35 cellular contexts compared by ENCODE assay signal in genomic region chr10:7350541-7351195, GRCh38.
"Had no signal": no experiment of that assay in that cellular context is flagged by ENCODE, and none has a peak within 500 bp of the region (broad histone marks: within the 10 kb centered on the region; RNA-seq: fewer than 3 reads in every experiment).

No MANE protein-coding gene starts in this region.

- DNase-seq: activated B cell treated with CpG ODN at 0.5 μM for 24 hours; activated CD4-positive, alpha-beta memory T cell treated with anti-CD3 and anti-CD28 coated beads for 36 hours; activated CD4-positive, alpha-beta T cell treated with anti-CD3 and anti-CD28 coated beads for 4 hours; activated CD4-positive, alpha-beta T cell treated with anti-CD3 and anti-CD28 coated beads, Interleukin-2, amount 10 ng/mL, durations not matched to agents 24 days and 14 days; activated CD4-positive, alpha-beta T cell treated with anti-CD3 and anti-CD28 coated beads, Interleukin-2, amount 50 U/mL, for 1 hour; activated CD4-positive, alpha-beta T cell treated with anti-CD3 and anti-CD28 coated beads, Interleukin-2, amount 50 U/mL, for 4 hours; activated CD4-positive, CD25-positive, alpha-beta regulatory T cell treated with anti-CD3 and anti-CD28 coated beads, Interleukin-2, amount 50 U/mL, for 72 hours; activated CD8-positive, alpha-beta memory T cell treated with anti-CD3 and anti-CD28 coated beads, Interleukin-2, amount 50 U/mL, for 4 hours; activated CD8-positive, alpha-beta T cell treated with anti-CD3 and anti-CD28 coated beads for 36 hours; activated effector memory CD4-positive, alpha-beta T cell treated with Interleukin-2 at 50 U/mL for 16 hours; activated gamma-delta T cell; activated naive CD4-positive, alpha-beta T cell treated with anti-CD3 and anti-CD28 coated beads, Interleukin-2, amount 10 ng/mL, durations not matched to agents 7 days and 5 days; activated naive CD4-positive, alpha-beta T cell treated with Interleukin-2 at 50 U/mL for 16 hours; activated naive CD8-positive, alpha-beta T cell treated with anti-CD3 and anti-CD28 coated beads, Interleukin-2, amount 10 ng/mL, durations not matched to agents 7 days and 5 days; activated naive CD8-positive, alpha-beta T cell treated with anti-CD3 and anti-CD28 coated beads, Interleukin-2, amount 50 U/mL, for 24 hours; activated T-cell treated with anti-CD3 and anti-CD28 coated beads, Interleukin-2, amount 50 U/mL, for 24 hours; activated T-cell treated with anti-CD3 and anti-CD28 coated beads, Interleukin-2, amount 50 U/mL, for 48 hours; amygdala; anterior cingulate cortex; caudate nucleus; cerebellar nuclear complex; T-helper 1 cell; T-helper 2 cell; T-helper 9 cell had no signal

- H3K27me3 ChIP-seq: ascending aorta, cardiac muscle cell had no signal

- H3K4me1 ChIP-seq: ascending aorta had no signal

- H3K27me3 Mint-ChIP-seq: activated B cell treated with CpG ODN at 0.5 μM for 24 hours; activated CD4-positive, alpha-beta memory T cell treated with anti-CD3 and anti-CD28 coated beads for 36 hours; activated CD4-positive, alpha-beta T cell treated with anti-CD3 and anti-CD28 coated beads, Interleukin-2, amount 10 ng/mL, durations not matched to agents 24 days and 14 days; activated CD8-positive, alpha-beta T cell treated with anti-CD3 and anti-CD28 coated beads for 36 hours; activated naive CD4-positive, alpha-beta T cell treated with anti-CD3 and anti-CD28 coated beads, Interleukin-2, amount 10 ng/mL, durations not matched to agents 7 days and 5 days; activated naive CD4-positive, alpha-beta T cell treated with anti-CD3 and anti-CD28 coated beads, Interleukin-2, amount 50 U/mL, for 24 hours; activated naive CD8-positive, alpha-beta T cell; activated naive CD8-positive, alpha-beta T cell treated with anti-CD3 and anti-CD28 coated beads, Interleukin-2, amount 10 ng/mL, durations not matched to agents 7 days and 5 days; activated naive CD8-positive, alpha-beta T cell treated with anti-CD3 and anti-CD28 coated beads, Interleukin-2, amount 50 U/mL, for 24 hours; activated T-cell treated with anti-CD3 and anti-CD28 coated beads, Interleukin-2, amount 50 U/mL, for 24 hours; activated T-helper 17 cell treated with anti-CD3 and anti-CD28 coated beads, Interleukin-2, amount 50 U/mL, for 72 hours; brain; central memory CD8-positive, alpha-beta T cell had no signal

- H3K27ac ChIP-seq: ascending aorta, cardiac muscle cell, VCaP had no signal

- H3K4me3 ChIP-seq: ascending aorta, cardiac muscle cell had no signal

- H3K4me1 Mint-ChIP-seq: activated B cell treated with CpG ODN at 0.5 μM for 24 hours; activated naive CD4-positive, alpha-beta T cell treated with anti-CD3 and anti-CD28 coated beads, Interleukin-2, amount 10 ng/mL, durations not matched to agents 7 days and 5 days had no signal

- H3K9me3 Mint-ChIP-seq: activated CD4-positive, alpha-beta memory T cell treated with anti-CD3 and anti-CD28 coated beads for 36 hours; activated CD8-positive, alpha-beta T cell treated with anti-CD3 and anti-CD28 coated beads for 36 hours; activated naive CD8-positive, alpha-beta T cell treated with anti-CD3 and anti-CD28 coated beads, Interleukin-2, amount 10 ng/mL, durations not matched to agents 7 days and 5 days; activated naive CD8-positive, alpha-beta T cell treated with anti-CD3 and anti-CD28 coated beads, Interleukin-2, amount 50 U/mL, for 24 hours; activated T-helper 1 cell treated with anti-CD3 and anti-CD28 coated beads, Interleukin-12 subunit alpha, Interleukin-12 subunit beta, Interleukin-2, Interleukin-4 antibody, amounts not matched to agents 30 ng/mL and 10 ng/mL and 1 ng/mL, durations not matched to agents 14 hours and 24 hours and 36 hours; activated T-helper 17 cell treated with anti-CD3 and anti-CD28 coated beads, Interleukin-2, amount 50 U/mL, for 72 hours; central memory CD8-positive, alpha-beta T cell; T-helper 2 cell treated with Interferon-gamma antibody and Interleukin-4, amounts not matched to agents 5 μg/mL and 100 μg/mL, for 36 hours had no signal

- ATAC-seq: activated CD8-positive, alpha-beta T cell treated with anti-CD3 and anti-CD28 coated beads for 36 hours; activated naive CD8-positive, alpha-beta T cell treated with anti-CD3 and anti-CD28 coated beads, Interleukin-2, amount 50 U/mL, for 24 hours; activated T-helper 17 cell treated with anti-CD3 and anti-CD28 coated beads, Interleukin-2, amount 50 U/mL, for 72 hours had no signal

- H3K36me3 ChIP-seq: ascending aorta, cardiac muscle cell had no signal

- H3K4me3 Mint-ChIP-seq: activated B cell treated with CpG ODN at 0.5 μM for 24 hours; activated CD4-positive, alpha-beta memory T cell treated with anti-CD3 and anti-CD28 coated beads for 36 hours; activated CD4-positive, alpha-beta T cell treated with anti-CD3 and anti-CD28 coated beads, Interleukin-2, amount 10 ng/mL, durations not matched to agents 24 days and 14 days; activated CD8-positive, alpha-beta T cell treated with anti-CD3 and anti-CD28 coated beads for 36 hours; activated naive CD4-positive, alpha-beta T cell treated with anti-CD3 and anti-CD28 coated beads, Interleukin-2, amount 10 ng/mL, durations not matched to agents 7 days and 5 days; activated naive CD4-positive, alpha-beta T cell treated with anti-CD3 and anti-CD28 coated beads, Interleukin-2, amount 50 U/mL, for 24 hours; activated naive CD8-positive, alpha-beta T cell; activated naive CD8-positive, alpha-beta T cell treated with anti-CD3 and anti-CD28 coated beads, Interleukin-2, amount 10 ng/mL, durations not matched to agents 7 days and 5 days; activated naive CD8-positive, alpha-beta T cell treated with anti-CD3 and anti-CD28 coated beads, Interleukin-2, amount 50 U/mL, for 24 hours; activated T-cell treated with anti-CD3 and anti-CD28 coated beads, Interleukin-2, amount 50 U/mL, for 24 hours; activated T-helper 1 cell treated with anti-CD3 and anti-CD28 coated beads, Interleukin-12 subunit alpha, Interleukin-12 subunit beta, Interleukin-2, Interleukin-4 antibody, amounts not matched to agents 30 ng/mL and 10 ng/mL and 1 ng/mL, durations not matched to agents 14 hours and 24 hours and 36 hours; activated T-helper 17 cell treated with anti-CD3 and anti-CD28 coated beads, Interleukin-2, amount 50 U/mL, for 72 hours; brain; central memory CD8-positive, alpha-beta T cell; T-helper 1 cell treated with Interleukin-12 subunit alpha and Interleukin-12 subunit beta and Interleukin-4 antibody, amounts not matched to agents 30 μg/mL and 1 μg/mL, for 36 hours; T-helper 2 cell treated with Interferon-gamma antibody and Interleukin-4, amounts not matched to agents 5 μg/mL and 100 μg/mL, for 36 hours had no signal

- H3K9me3 ChIP-seq: ascending aorta had no signal

- H3K27ac Mint-ChIP-seq: activated B cell treated with CpG ODN at 0.5 μM for 24 hours; activated CD4-positive, alpha-beta memory T cell treated with anti-CD3 and anti-CD28 coated beads for 36 hours; activated CD4-positive, alpha-beta T cell treated with anti-CD3 and anti-CD28 coated beads, Interleukin-2, amount 10 ng/mL, durations not matched to agents 24 days and 14 days; activated CD8-positive, alpha-beta T cell treated with anti-CD3 and anti-CD28 coated beads for 36 hours; activated naive CD8-positive, alpha-beta T cell; activated naive CD8-positive, alpha-beta T cell treated with anti-CD3 and anti-CD28 coated beads, Interleukin-2, amount 10 ng/mL, durations not matched to agents 7 days and 5 days; activated naive CD8-positive, alpha-beta T cell treated with anti-CD3 and anti-CD28 coated beads, Interleukin-2, amount 50 U/mL, for 24 hours; activated T-cell treated with anti-CD3 and anti-CD28 coated beads, Interleukin-2, amount 50 U/mL, for 24 hours; activated T-helper 1 cell treated with anti-CD3 and anti-CD28 coated beads, Interleukin-12 subunit alpha, Interleukin-12 subunit beta, Interleukin-2, Interleukin-4 antibody, amounts not matched to agents 30 ng/mL and 10 ng/mL and 1 ng/mL, durations not matched to agents 14 hours and 24 hours and 36 hours; activated T-helper 17 cell treated with anti-CD3 and anti-CD28 coated beads, Interleukin-2, amount 50 U/mL, for 72 hours; brain; T-helper 1 cell treated with Interleukin-12 subunit alpha and Interleukin-12 subunit beta and Interleukin-4 antibody, amounts not matched to agents 30 μg/mL and 1 μg/mL, for 36 hours; T-helper 2 cell treated with Interferon-gamma antibody and Interleukin-4, amounts not matched to agents 5 μg/mL and 100 μg/mL, for 36 hours had no signal
